20 cellular contexts compared by ENCODE assay signal in genomic region chr14:101197595-101198397, GRCh38.
DNase-seq lines count a peak whose midpoint lies in the region; ATAC-seq and TF ChIP-seq lines count a peak whose summit lies in the region.
"Had no signal": no experiment of that assay in that cellular context is flagged by ENCODE, and none has a peak within 500 bp of the region (broad histone marks: within the 10 kb centered on the region; RNA-seq: fewer than 3 reads in every experiment).

No MANE protein-coding gene starts in this region.

- no peak overlapping the region for H2AFZ ChIP-seq in GM23248
- H2AFZ ChIP-seq: PC-9 had no signal

- H3K4me2 ChIP-seq in GM23248 (ENCODE audit: unreplicated experiment), result no peak overlapping the region
- H3K4me2 ChIP-seq: PC-9, smooth muscle cell had no signal

- H3K27me3 ChIP-seq in right atrium auricular region (no peaks in the 10 kb centered on the region), thyroid gland (no peaks in the 10 kb centered on the region), GM23248 (replicated peaks; ENCODE audit: insufficient read depth) (0 out of 2 replicates have a peak, but pooled peaks cover 5% of the 10 kb centered on the region)
- H3K27me3 ChIP-seq: esophagus squamous epithelium had no signal

- no peak overlapping the region for H3K4me3 ChIP-seq in right atrium auricular region
- no peak overlapping the region for H3K4me3 ChIP-seq in thyroid gland (replicated peaks in 1 of 3)
- no peak overlapping the region for H3K4me3 ChIP-seq in GM23248
- H3K4me3 ChIP-seq: esophagus squamous epithelium, heart right ventricle, PC-9, smooth muscle cell had no signal

- no peaks in the 10 kb centered on the region for H4K20me1 ChIP-seq in GM23248 (ENCODE audit: insufficient read depth)

- H3K9ac ChIP-seq in GM23248, result no peak overlapping the region

- H3K27ac ChIP-seq in right atrium auricular region (no peak overlapping the region), thyroid gland (no peak overlapping the region), GM23248 (no peak overlapping the region)
- H3K27ac ChIP-seq: heart right ventricle, PC-9 had no signal

- no peaks in the 10 kb centered on the region for H3K36me3 ChIP-seq in right atrium auricular region
- H3K36me3 ChIP-seq in thyroid gland, result no peaks in the 10 kb centered on the region
- H3K36me3 ChIP-seq in GM23248 (ENCODE audit: low read depth), result no peaks in the 10 kb centered on the region
- H3K36me3 ChIP-seq: esophagus squamous epithelium, heart right ventricle had no signal

- no peaks in the 10 kb centered on the region for H3K9me2 ChIP-seq in GM23248 (ENCODE audit: insufficient read depth)

- TF ChIP-seq CTCF in right atrium auricular region (IDR thresholded peaks at IDR 0.05) (no peak), thyroid gland (IDR thresholded peaks at IDR 0.05) (no peak)

- in situ Hi-C loops in GM23248 (cut with MboI), result no loop called here

- intact Hi-C loops in Right ventricle myocardium superior (cut with DNase I), result no loop called here
- intact Hi-C loops in posterior vena cava (cut with DNase I), result no loop called here
- intact Hi-C loops in thyroid gland (cut with DNase I), result no loop called here

- no peaks in the 10 kb centered on the region for H3F3A ChIP-seq in GM23248 (ENCODE audit: insufficient read depth)

- H3K9me3 ChIP-seq in right atrium auricular region, result peaks cover 0 to 2% of the 10 kb centered on the region in 2 donors
- no peaks in the 10 kb centered on the region for H3K9me3 ChIP-seq in thyroid gland
- no peaks in the 10 kb centered on the region for H3K9me3 ChIP-seq in GM23248 (ENCODE audit: low read depth)
- H3K9me3 ChIP-seq: esophagus squamous epithelium had no signal

- no peak for TF ChIP-seq POLR2A in thyroid gland (IDR thresholded peaks at IDR 0.05)

- no peak for ATAC-seq in Right ventricle myocardium superior (ENCODE audit: poor library complexity)
- no peak for ATAC-seq in HG03469 (IDR thresholded peaks at IDR 0.05; ENCODE audit: unreplicated experiment)

- WGBS in thyroid gland, 2 donors, result 84 to 91% methylated on average over 18 of the region's 18 CpGs
- 71 to 73% methylated on average over 15 to 18 of the region's 18 CpGs for WGBS in GM23248 (ENCODE audit: low coverage in 1 of 2, low lambda C conversion rate in 2 of 2, missing lambda C conversion rate in 2 of 2), 2 experiments

- H3K4me1 ChIP-seq in right atrium auricular region (no peaks in the 10 kb centered on the region), thyroid gland (no peaks in the 10 kb centered on the region), GM23248 (ENCODE audit: insufficient read depth) (no peaks in the 10 kb centered on the region)
- H3K4me1 ChIP-seq: heart right ventricle had no signal

- no peaks in the 10 kb centered on the region for H3K79me2 ChIP-seq in GM23248 (ENCODE audit: insufficient read depth)

- DNase-seq in right atrium auricular region (ENCODE audit: low spot score) (peak; percentile 50), Right ventricle myocardium superior (no peak), islet precursor cell (peak; percentile 39), posterior vena cava (ENCODE audit: low spot score) (peak; percentile 64), thyroid gland (no peak), GM23248 (no peak), DMS 273 treated with DMSO at 0.1 percent for 48 hours (lab: John Stamatoyannopoulos, UW) (no peak)
- DNase-seq: CD8-positive, alpha-beta memory T cell; DMS153; esophagus squamous epithelium; foreskin melanocyte; heart right ventricle; mammary epithelial cell; NCI-H1105; NCI-H2029; NCI-H526 treated with DMSO at 0.1 percent for 48 hours; PC-9; SIG-M5 had no signal

Comparison
In these comparisons a context has a peak if more than half of its experiments do, and no peak if none do; other contexts are left out.
1. DNase-seq: peak in right atrium auricular region (single experiment), islet precursor cell (single experiment) and posterior vena cava (single experiment); none in Right ventricle myocardium superior (single experiment), thyroid gland (0 of 2), GM23248 (single experiment) and DMS 273 treated with DMSO at 0.1 percent for 48 hours (single experiment).